Comparison of ENCODE assay signal across 10 cellular contexts in genomic region chr22:47452184-47452583, GRCh38.
DNase-seq lines count a peak whose midpoint lies in the region; ATAC-seq and TF ChIP-seq lines count a peak whose summit lies in the region.
"Had no signal": no experiment of that assay in that cellular context is flagged by ENCODE, and none has a peak within 500 bp of the region (broad histone marks: within the 10 kb centered on the region; RNA-seq: fewer than 3 reads in every experiment).

No MANE protein-coding gene starts in this region.

- H4K20me1 ChIP-seq in GM23338 (replicated peaks; ENCODE audit: insufficient read depth) (no peaks in the 10 kb centered on the region), OCI-LY3 (ENCODE audit: insufficient read depth, low read length) (no peaks in the 10 kb centered on the region)

- H3K36me3 ChIP-seq in GM23338 (ENCODE audit: insufficient read depth) (peaks cover 3% of the 10 kb centered on the region), OCI-LY3 (replicated peaks; ENCODE audit: low read depth, low read length) (no peaks in the 10 kb centered on the region)

- no peaks in the 10 kb centered on the region for H3K9me2 ChIP-seq in GM23338 (ENCODE audit: insufficient read depth)

- H3K27ac Mint-ChIP-seq in GM23338: no peak overlapping the region

- no peak overlapping the region for H2AFZ ChIP-seq in GM23338
- H2AFZ ChIP-seq in OCI-LY3 (ENCODE audit: low read depth, low read length): no peak overlapping the region
- H2AFZ ChIP-seq: GM23248 had no signal

- H3K79me2 ChIP-seq in GM23338 (replicated peaks; ENCODE audit: insufficient read depth): no peaks in the 10 kb centered on the region
- H3K79me2 ChIP-seq in OCI-LY3 (ENCODE audit: low read length): no peaks in the 10 kb centered on the region

- ATAC-seq in GM23338 (no peak), HG03159 (IDR thresholded peaks at IDR 0.05; ENCODE audit: unreplicated experiment) (no peak)

- no peaks in the 10 kb centered on the region for H3K27me3 ChIP-seq in GM23338 (ENCODE audit: insufficient read depth)
- H3K27me3 ChIP-seq in OCI-LY3 (ENCODE audit: low read depth, low read length): no peaks in the 10 kb centered on the region

- H3K4me3 ChIP-seq in GM23338 (no peak overlapping the region), OCI-LY3 (ENCODE audit: low read length) (no peak overlapping the region), foreskin fibroblast (ENCODE audit: low read depth in 1 of 2, low read length in 2 of 2) (no peak overlapping the region)
- H3K4me3 ChIP-seq: GM23248 had no signal

- peaks cover 96% of the 10 kb centered on the region for H3K9me3 Mint-ChIP-seq in GM23338

- no peak overlapping the region for H3K4me2 ChIP-seq in GM23338
- no peak overlapping the region for H3K4me2 ChIP-seq in OCI-LY3 (ENCODE audit: low read length)

- H3K36me3 Mint-ChIP-seq in GM23338 (ENCODE audit: low read depth): peaks cover 55% of the 10 kb centered on the region

- H3K9me3 ChIP-seq in OCI-LY3 (ENCODE audit: insufficient read depth, low read length): peaks cover 5% of the 10 kb centered on the region

- H3K27ac ChIP-seq in C4-2B: no peak overlapping the region
- no peak overlapping the region for H3K27ac ChIP-seq in GM23338 (ENCODE audit: low read depth)
- no peak overlapping the region for H3K27ac ChIP-seq in OCI-LY3 (ENCODE audit: low read length)
- H3K27ac ChIP-seq: GM23248 had no signal

- no peak overlapping the region for H3K9ac ChIP-seq in OCI-LY3 (ENCODE audit: low read length)
- H3K9ac ChIP-seq: GM23248 had no signal

- no peaks in the 10 kb centered on the region for H3F3A ChIP-seq in GM23338 (replicated peaks; ENCODE audit: low read depth)

- peak; percentile 0 for DNase-seq in GM23338 (ENCODE audit: low spot score)
- peak; percentile 25 for DNase-seq in iPS-NIHi11 (ENCODE audit: low spot score)
- no peak for DNase-seq in effector CD8-positive, alpha-beta T cell (lab: John Stamatoyannopoulos, UW)
- DNase-seq in foreskin fibroblast: no peak
- DNase-seq in T-helper 1 cell: no peak
- DNase-seq: cortex of kidney, GM23248 had no signal

- TF ChIP-seq CTCF in C4-2B (conservative IDR thresholded peaks at IDR 0.05) (peak; percentile 87), GM23338 (conservative IDR thresholded peaks at IDR 0.05; ENCODE audit: low read depth in 2 of 2) (no peak), OCI-LY3 (IDR thresholded peaks at IDR 0.05; ENCODE audit: low read depth, low read length) (peak; percentile 38; the same call in 1 of the 2 replicates), foreskin fibroblast (IDR thresholded peaks at IDR 0.05; ENCODE audit: low read depth, low read length) (no peak)

- peaks cover 8% of the 10 kb centered on the region for H3K27me3 Mint-ChIP-seq in GM23338 (ENCODE audit: insufficient read depth, low read depth, poor library complexity)

- no peaks in the 10 kb centered on the region for H3K4me1 Mint-ChIP-seq in GM23338

- no peak overlapping the region for H3K4me3 Mint-ChIP-seq in GM23338

- H3K4me1 ChIP-seq in GM23338 (ENCODE audit: insufficient read depth) (no peaks in the 10 kb centered on the region), OCI-LY3 (ENCODE audit: low read length) (no peaks in the 10 kb centered on the region)

TF ChIP-seq in GM23338, 12 proteins besides CTCF, POLR2A, EP300 and RAD21 (continues in another document):
- TF ChIP-seq, protein P1, sequence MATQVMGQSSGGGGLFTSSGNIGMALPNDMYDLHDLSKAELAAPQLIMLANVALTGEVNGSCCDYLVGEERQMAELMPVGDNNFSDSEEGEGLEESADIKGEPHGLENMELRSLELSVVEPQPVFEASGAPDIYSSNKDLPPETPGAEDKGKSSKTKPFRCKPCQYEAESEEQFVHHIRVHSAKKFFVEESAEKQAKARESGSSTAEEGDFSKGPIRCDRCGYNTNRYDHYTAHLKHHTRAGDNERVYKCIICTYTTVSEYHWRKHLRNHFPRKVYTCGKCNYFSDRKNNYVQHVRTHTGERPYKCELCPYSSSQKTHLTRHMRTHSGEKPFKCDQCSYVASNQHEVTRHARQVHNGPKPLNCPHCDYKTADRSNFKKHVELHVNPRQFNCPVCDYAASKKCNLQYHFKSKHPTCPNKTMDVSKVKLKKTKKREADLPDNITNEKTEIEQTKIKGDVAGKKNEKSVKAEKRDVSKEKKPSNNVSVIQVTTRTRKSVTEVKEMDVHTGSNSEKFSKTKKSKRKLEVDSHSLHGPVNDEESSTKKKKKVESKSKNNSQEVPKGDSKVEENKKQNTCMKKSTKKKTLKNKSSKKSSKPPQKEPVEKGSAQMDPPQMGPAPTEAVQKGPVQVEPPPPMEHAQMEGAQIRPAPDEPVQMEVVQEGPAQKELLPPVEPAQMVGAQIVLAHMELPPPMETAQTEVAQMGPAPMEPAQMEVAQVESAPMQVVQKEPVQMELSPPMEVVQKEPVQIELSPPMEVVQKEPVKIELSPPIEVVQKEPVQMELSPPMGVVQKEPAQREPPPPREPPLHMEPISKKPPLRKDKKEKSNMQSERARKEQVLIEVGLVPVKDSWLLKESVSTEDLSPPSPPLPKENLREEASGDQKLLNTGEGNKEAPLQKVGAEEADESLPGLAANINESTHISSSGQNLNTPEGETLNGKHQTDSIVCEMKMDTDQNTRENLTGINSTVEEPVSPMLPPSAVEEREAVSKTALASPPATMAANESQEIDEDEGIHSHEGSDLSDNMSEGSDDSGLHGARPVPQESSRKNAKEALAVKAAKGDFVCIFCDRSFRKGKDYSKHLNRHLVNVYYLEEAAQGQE (IDR thresholded peaks at IDR 0.05; ENCODE audit: unreplicated experiment): no peak
- no peak for TF ChIP-seq EZH2 (IDR thresholded peaks at IDR 0.05; ENCODE audit: low read depth, unreplicated experiment)
- no peak for TF ChIP-seq ZNF331 (CRISPR knock-in tag; IDR thresholded peaks at IDR 0.05; ENCODE audit: low read depth)
- no peak for TF ChIP-seq EZH2phosphoT487 (IDR thresholded peaks at IDR 0.05; ENCODE audit: unreplicated experiment)
- no peak for TF ChIP-seq NANOG (IDR thresholded peaks at IDR 0.05; ENCODE audit: borderline replicate concordance)
- TF ChIP-seq JUNB (IDR thresholded peaks at IDR 0.05; ENCODE audit: unreplicated experiment): no peak
- TF ChIP-seq POLR2AphosphoS5 (IDR thresholded peaks at IDR 0.05; ENCODE audit: low read depth): no peak
- TF ChIP-seq ZNF462 (CRISPR knock-in tag; IDR thresholded peaks at IDR 0.05): no peak
- no peak for TF ChIP-seq CREB1 (CRISPR knock-in tag; IDR thresholded peaks at IDR 0.05; ENCODE audit: low read depth)

Comparison
In these comparisons a context has a peak if more than half of its experiments do, and no peak if none do; other contexts are left out.
1. CTCF ChIP-seq: peak in C4-2B (single experiment) and OCI-LY3 (single experiment); none in GM23338 (0 of 2) and foreskin fibroblast (single experiment).
2. DNase-seq: peak in GM23338 (single experiment) and iPS-NIHi11 (single experiment); none in effector CD8-positive, alpha-beta T cell (single experiment), foreskin fibroblast (0 of 2) and T-helper 1 cell (0 of 5).